In the genomic region with DNA sequence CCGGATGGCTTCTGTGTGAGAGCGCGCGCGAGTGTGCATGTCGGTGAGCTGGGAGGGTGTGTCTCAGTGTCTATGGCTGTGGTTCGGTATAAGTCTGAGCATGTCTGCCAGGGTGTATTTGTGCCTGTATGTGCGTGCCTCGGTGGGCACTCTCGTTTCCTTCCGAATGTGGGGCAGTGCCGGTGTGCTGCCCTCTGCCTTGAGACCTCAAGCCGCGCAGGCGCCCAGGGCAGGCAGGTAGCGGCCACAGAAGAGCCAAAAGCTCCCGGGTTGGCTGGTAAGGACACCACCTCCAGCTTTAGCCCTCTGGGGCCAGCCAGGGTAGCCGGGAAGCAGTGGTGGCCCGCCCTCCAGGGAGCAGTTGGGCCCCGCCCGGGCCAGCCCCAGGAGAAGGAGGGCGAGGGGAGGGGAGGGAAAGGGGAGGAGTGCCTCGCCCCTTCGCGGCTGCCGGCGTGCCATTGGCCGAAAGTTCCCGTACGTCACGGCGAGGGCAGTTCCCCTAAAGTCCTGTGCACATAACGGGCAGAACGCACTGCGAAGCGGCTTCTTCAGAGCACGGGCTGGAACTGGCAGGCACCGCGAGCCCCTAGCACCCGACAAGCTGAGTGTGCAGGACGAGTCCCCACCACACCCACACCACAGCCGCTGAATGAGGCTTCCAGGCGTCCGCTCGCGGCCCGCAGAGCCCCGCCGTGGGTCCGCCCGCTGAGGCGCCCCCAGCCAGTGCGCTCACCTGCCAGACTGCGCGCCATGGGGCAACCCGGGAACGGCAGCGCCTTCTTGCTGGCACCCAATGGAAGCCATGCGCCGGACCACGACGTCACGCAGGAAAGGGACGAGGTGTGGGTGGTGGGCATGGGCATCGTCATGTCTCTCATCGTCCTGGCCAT, we compare ENCODE assay signal across 8 cellular contexts. TPM values are rescaled to one million over a fixed set of nuclear protein-coding genes. Genes with fewer than 3 reads are reported as not detected.
DNase-seq lines count a peak whose midpoint lies in the region; ATAC-seq and TF ChIP-seq lines count a peak whose summit lies in the region.

A gene (plus strand): TSS at position 530 of the 890 bp plus-strand sequence. CDS start 221 bp downstream, at position 751.

- H3K36me3 ChIP-seq in osteoblast (ENCODE audit: insufficient read depth, low read length) (no peaks in the 10 kb centered on the region), testis (ENCODE audit: low read depth, missing control alignments) (no peaks in the 10 kb centered on the region)

- no peak for TF ChIP-seq EP300 in Ishikawa (IDR thresholded peaks at IDR 0.05; ENCODE audit: borderline replicate concordance)

- H3K9me3 Mint-ChIP-seq in activated naive CD8-positive, alpha-beta T cell (ENCODE audit: low read depth), result no peaks in the 10 kb centered on the region

- H2AFZ ChIP-seq in osteoblast (ENCODE audit: low read length), result peak within 1 kb of the TSS; percentile 96

- H3K9me3 ChIP-seq in osteoblast (ENCODE audit: low read depth, low read length) (no peaks in the 10 kb centered on the region), testis (no peaks in the 10 kb centered on the region)

- peaks cover 48% of the 10 kb centered on the region for H3K79me2 ChIP-seq in osteoblast (ENCODE audit: insufficient read depth, low read length)

- H3K4me3 Mint-ChIP-seq in activated naive CD8-positive, alpha-beta T cell, result peak within 1 kb of the TSS; percentile 93

- peaks cover 27% of the 10 kb centered on the region for H3K4me1 Mint-ChIP-seq in activated naive CD8-positive, alpha-beta T cell (ENCODE audit: low read depth)

- H3K27me3 ChIP-seq in osteoblast (ENCODE audit: insufficient read depth, low read length) (no peaks in the 10 kb centered on the region), testis (no peaks in the 10 kb centered on the region)

- ATAC-seq in GM21619 (IDR thresholded peaks at IDR 0.05; ENCODE audit: unreplicated experiment), result peak; percentile 96

- H4K20me1 ChIP-seq in osteoblast (ENCODE audit: insufficient read depth, low read length), result no peaks in the 10 kb centered on the region

- 1 to 2% methylated on average over 11 to 62 of the region's 66 CpGs for WGBS in testis, 2 donors

- no peaks in the 10 kb centered on the region for H3K36me3 Mint-ChIP-seq in activated naive CD8-positive, alpha-beta T cell

- DNase-seq in DMS153 treated with DMSO at 0.1 percent for 48 hours (lab: John Stamatoyannopoulos, UW; ENCODE audit: unreplicated experiment), result peak; percentile 18
- DNase-seq in SK-N-DZ (ENCODE audit: low spot score), result peak; percentile 42
- DNase-seq in head of caudate nucleus, result peak; percentile 71 to 95 (median 89)
- DNase-seq in osteoblast (ENCODE audit: insufficient read length, low spot score, missing footprints), result peak; percentile 96
- DNase-seq in testis, result peak; percentile 92

- H3K4me3 ChIP-seq in osteoblast (ENCODE audit: insufficient read depth, low read length) (peak within 1 kb of the TSS; percentile 83), testis (peak within 1 kb of the TSS; percentile 51 to 74)

- TF ChIP-seq CTCF in osteoblast (IDR thresholded peaks at IDR 0.05; ENCODE audit: extremely low read depth, low read depth, low read length) (no peak), testis (IDR thresholded peaks at IDR 0.05) (no peak)

- H3K27ac ChIP-seq in osteoblast (ENCODE audit: low read depth, low read length), result peak within 1 kb of the TSS; percentile 47
- peak within 1 kb of the TSS in 1 of 2 donors; percentile 32 for H3K27ac ChIP-seq in testis

- H3K4me1 ChIP-seq in osteoblast (ENCODE audit: insufficient read depth, low read length), result peaks cover 28% of the 10 kb centered on the region
- peaks cover 6% of the 10 kb centered on the region for H3K4me1 ChIP-seq in testis

- H3K27me3 Mint-ChIP-seq in activated naive CD8-positive, alpha-beta T cell, result peaks cover 2% of the 10 kb centered on the region

- TF ChIP-seq POLR2A in testis (IDR thresholded peaks at IDR 0.05), result no peak

- intact Hi-C loops in head of caudate nucleus (cut with DNase I) (no loop called here), testis (cut with DNase I; ENCODE audit: low total_unique reads) (no loop called here)

- H3K27ac Mint-ChIP-seq in activated naive CD8-positive, alpha-beta T cell, result peak within 1 kb of the TSS; percentile 67

- H3K4me2 ChIP-seq in osteoblast (ENCODE audit: insufficient read depth, low read length), result peak within 1 kb of the TSS; percentile 91

- TF ChIP-seq RAD21 in Ishikawa (IDR thresholded peaks at IDR 0.05; ENCODE audit: low read depth), result no peak

TF ChIP-seq in Ishikawa, 13 proteins besides CTCF, POLR2A, EP300 and RAD21:
- TF ChIP-seq, protein P1, sequence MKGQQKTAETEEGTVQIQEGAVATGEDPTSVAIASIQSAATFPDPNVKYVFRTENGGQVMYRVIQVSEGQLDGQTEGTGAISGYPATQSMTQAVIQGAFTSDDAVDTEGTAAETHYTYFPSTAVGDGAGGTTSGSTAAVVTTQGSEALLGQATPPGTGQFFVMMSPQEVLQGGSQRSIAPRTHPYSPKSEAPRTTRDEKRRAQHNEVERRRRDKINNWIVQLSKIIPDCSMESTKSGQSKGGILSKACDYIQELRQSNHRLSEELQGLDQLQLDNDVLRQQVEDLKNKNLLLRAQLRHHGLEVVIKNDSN (IDR thresholded peaks at IDR 0.05), result no peak; the same call in 1 of the 2 replicates
- TF ChIP-seq ZBTB7A (IDR thresholded peaks at IDR 0.05; ENCODE audit: low read depth) (no peak), FOXM1 (IDR thresholded peaks at IDR 0.05; ENCODE audit: borderline replicate concordance, low read depth) (no peak), CREB1 (IDR thresholded peaks at IDR 0.05; ENCODE audit: low read depth) (no peak), TEAD4 (IDR thresholded peaks at IDR 0.05) (no peak), NFIC (IDR thresholded peaks at IDR 0.05) (no peak), TCF12 (IDR thresholded peaks at IDR 0.05; ENCODE audit: low read depth) (peak; percentile 25; the same call in 1 of the 2 replicates), EGR1 (IDR thresholded peaks at IDR 0.05) (no peak), CEBPB (IDR thresholded peaks at IDR 0.05) (no peak), YY1 (IDR thresholded peaks at IDR 0.05; ENCODE audit: low read depth) (no peak), TAF1 (IDR thresholded peaks at IDR 0.05; ENCODE audit: low read depth) (peak; percentile 85)
- TF ChIP-seq, protein P2, sequence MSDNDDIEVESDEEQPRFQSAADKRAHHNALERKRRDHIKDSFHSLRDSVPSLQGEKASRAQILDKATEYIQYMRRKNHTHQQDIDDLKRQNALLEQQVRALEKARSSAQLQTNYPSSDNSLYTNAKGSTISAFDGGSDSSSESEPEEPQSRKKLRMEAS (IDR thresholded peaks at IDR 0.05), result peak; percentile 71
- TF ChIP-seq, protein P3, sequence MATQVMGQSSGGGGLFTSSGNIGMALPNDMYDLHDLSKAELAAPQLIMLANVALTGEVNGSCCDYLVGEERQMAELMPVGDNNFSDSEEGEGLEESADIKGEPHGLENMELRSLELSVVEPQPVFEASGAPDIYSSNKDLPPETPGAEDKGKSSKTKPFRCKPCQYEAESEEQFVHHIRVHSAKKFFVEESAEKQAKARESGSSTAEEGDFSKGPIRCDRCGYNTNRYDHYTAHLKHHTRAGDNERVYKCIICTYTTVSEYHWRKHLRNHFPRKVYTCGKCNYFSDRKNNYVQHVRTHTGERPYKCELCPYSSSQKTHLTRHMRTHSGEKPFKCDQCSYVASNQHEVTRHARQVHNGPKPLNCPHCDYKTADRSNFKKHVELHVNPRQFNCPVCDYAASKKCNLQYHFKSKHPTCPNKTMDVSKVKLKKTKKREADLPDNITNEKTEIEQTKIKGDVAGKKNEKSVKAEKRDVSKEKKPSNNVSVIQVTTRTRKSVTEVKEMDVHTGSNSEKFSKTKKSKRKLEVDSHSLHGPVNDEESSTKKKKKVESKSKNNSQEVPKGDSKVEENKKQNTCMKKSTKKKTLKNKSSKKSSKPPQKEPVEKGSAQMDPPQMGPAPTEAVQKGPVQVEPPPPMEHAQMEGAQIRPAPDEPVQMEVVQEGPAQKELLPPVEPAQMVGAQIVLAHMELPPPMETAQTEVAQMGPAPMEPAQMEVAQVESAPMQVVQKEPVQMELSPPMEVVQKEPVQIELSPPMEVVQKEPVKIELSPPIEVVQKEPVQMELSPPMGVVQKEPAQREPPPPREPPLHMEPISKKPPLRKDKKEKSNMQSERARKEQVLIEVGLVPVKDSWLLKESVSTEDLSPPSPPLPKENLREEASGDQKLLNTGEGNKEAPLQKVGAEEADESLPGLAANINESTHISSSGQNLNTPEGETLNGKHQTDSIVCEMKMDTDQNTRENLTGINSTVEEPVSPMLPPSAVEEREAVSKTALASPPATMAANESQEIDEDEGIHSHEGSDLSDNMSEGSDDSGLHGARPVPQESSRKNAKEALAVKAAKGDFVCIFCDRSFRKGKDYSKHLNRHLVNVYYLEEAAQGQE (IDR thresholded peaks at IDR 0.05; ENCODE audit: low read depth), result no peak

RNA-seq across cellular contexts. Expression of the gene that starts here (rescaled TPM):
- 0.03 and 0.13 TPM in 2 replicates for polyA plus RNA-seq in SK-N-DZ (2014; cell fraction: cytosol; rRNA removed)
- polyA plus RNA-seq in SK-N-DZ (2014; cell fraction: nucleus; rRNA removed), result not detected in 2 replicates
- total RNA-seq in osteoblast, result under 0.01 and 0.29 TPM in 2 replicates
- total RNA-seq in testis, result under 1 TPM; 0.79 to 0.93 TPM
- polyA plus RNA-seq in testis (ENCODE audit: insufficient read depth, low read depth, low replicate concordance), result 0.76 TPM

Comparison
In these comparisons a context has a peak if more than half of its experiments do, and no peak if none do; other contexts are left out.
1. Peak in DNase-seq, H3K4me3 ChIP-seq, H3K27ac ChIP-seq and H3K4me2 ChIP-seq in osteoblast; RNA of the gene not detected or under 1 TPM.
2. Peak in DNase-seq and H3K4me3 ChIP-seq in testis; RNA of the gene not detected or under 1 TPM.
3. DNase-seq: peak in every context shown above with its lines; median percentile 96 in osteoblast; 92 in testis; 89 in head of caudate nucleus; 42 in SK-N-DZ; 18 in DMS153 treated with DMSO at 0.1 percent for 48 hours.